ENCODE assay signal across 10 cellular contexts in the genomic region with DNA sequence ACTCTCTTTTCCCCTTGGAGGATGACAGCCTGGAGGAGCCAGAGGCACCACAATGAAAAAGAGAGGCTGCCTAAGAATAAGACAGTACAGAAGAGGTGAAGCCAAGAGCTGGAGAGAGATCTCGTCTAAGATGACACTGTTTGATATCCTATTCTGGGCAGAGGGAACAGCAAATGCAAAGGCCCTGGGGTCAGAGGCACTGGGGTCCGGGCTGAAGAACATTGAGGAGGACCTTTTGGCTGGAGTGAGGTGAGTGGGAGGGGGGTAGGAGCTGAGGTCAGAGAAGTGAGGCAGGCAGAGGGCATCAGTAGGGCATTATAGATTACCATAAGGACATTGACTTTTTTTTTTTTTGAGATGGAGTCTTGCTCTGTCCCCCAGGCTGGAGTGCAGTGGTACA. TPM values are rescaled to one million over a fixed set of nuclear protein-coding genes. Genes with fewer than 3 reads are reported as not detected.
"Had no signal": no experiment of that assay in that cellular context is flagged by ENCODE, and none has a peak within 500 bp of the region (broad histone marks: within the 10 kb centered on the region; RNA-seq: fewer than 3 reads in every experiment).

No MANE protein-coding gene starts in this region.

- DNase-seq: GM23248, GOT3, H9, HCEC 1CT, HFFc6, KG1 had no signal

- FAIRE-seq: H54, HepG2 had no signal

- ATAC-seq: HepG2 had no signal

- H2AFZ ChIP-seq: GM23248 had no signal

- H3K4me3 ChIP-seq: GM23248 had no signal

- H3K9ac ChIP-seq: GM23248 had no signal

- H3K27ac ChIP-seq: GM23248, HL-60 had no signal

RNA-seq across cellular contexts. Expression of a gene that starts 19.3 kb away (rescaled TPM):
- polyA plus RNA-seq: IgD-negative memory B cell had no signal
